In the genomic region with DNA sequence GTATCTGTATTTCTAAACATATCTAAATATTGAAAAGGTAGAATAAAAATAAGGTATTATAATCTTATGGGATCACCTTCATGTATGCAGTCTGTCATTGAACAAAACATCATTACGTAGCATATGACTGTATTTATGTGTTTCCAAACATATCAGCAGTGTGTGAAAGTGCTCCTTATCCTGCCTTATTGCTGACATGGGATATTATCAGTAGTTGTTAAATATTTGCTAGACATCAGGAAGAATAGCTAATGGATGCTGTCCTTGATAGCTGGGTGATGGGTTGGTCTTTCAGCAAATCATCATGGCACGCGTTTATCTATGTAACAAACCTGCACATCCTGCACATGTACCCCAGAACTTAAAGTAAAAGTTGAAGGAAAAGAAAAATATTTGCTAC, we compare ENCODE assay signal across 27 cellular contexts. TPM values are rescaled to one million over a fixed set of nuclear protein-coding genes. Genes with fewer than 3 reads are reported as not detected.
A peak's percentile ranks its signal among the peaks of the same experiment; 100 is the strongest.
DNase-seq lines count a peak whose midpoint lies in the region; ATAC-seq, FAIRE-seq and TF ChIP-seq lines count a peak whose summit lies in the region.
"Had no signal": no experiment of that assay in that cellular context is flagged by ENCODE, and none has a peak within 500 bp of the region (broad histone marks: within the 10 kb centered on the region; RNA-seq: fewer than 3 reads in every experiment).

No MANE protein-coding gene starts in this region.

- no peak overlapping the region for H3K27ac Mint-ChIP-seq in activated CD4-positive, alpha-beta T cell treated with anti-CD3 and anti-CD28 coated beads, Interleukin-2, amount 10 ng/mL, durations not matched to agents 24 days and 14 days
- H3K27ac Mint-ChIP-seq: CD14-positive monocyte; CD4-positive, alpha-beta T cell; CD8-positive, alpha-beta memory T cell had no signal

- no peaks in the 10 kb centered on the region for H3K9me3 Mint-ChIP-seq in activated CD4-positive, alpha-beta T cell treated with anti-CD3 and anti-CD28 coated beads, Interleukin-2, amount 10 ng/mL, durations not matched to agents 24 days and 14 days
- H3K9me3 Mint-ChIP-seq: CD4-positive, alpha-beta T cell had no signal

- TF ChIP-seq EP300 in A549 (IDR thresholded peaks at IDR 0.05) = no peak
- TF ChIP-seq EP300 in K562 (IDR thresholded peaks at IDR 0.05; ENCODE audit: low read length) = no peak

- in situ Hi-C loops in K562 (cut with MboI) = no loop called here

- peaks cover 0 to 8% of the 10 kb centered on the region in 2 experiments; a peak in 1 of 5 replicates for H3K27me3 ChIP-seq in K562 (ENCODE audit: control insufficient read depth in 2 of 2, insufficient read depth in 2 of 2, low read length in 2 of 2)
- H3K27me3 ChIP-seq: BLaER1 treated with 17β-estradiol and CSF1 and Interleukin-3, amounts not matched to agents 10 nM and 100 nM had no signal

- H3K27ac ChIP-seq in A549 (no peak overlapping the region), K562 (ENCODE audit: extremely low read depth, low read depth, low read length) (no peak overlapping the region)
- H3K27ac ChIP-seq: 22Rv1; BLaER1 treated with 17β-estradiol and CSF1 and Interleukin-3, amounts not matched to agents 10 nM and 100 nM; GM23248 had no signal

- no peak overlapping the region for H2AFZ ChIP-seq in K562 (ENCODE audit: low read depth, low read length)
- H2AFZ ChIP-seq: GM23248 had no signal

- BruUV-seq in K562 (replicated peaks; lab: Mats Ljungman, UMichigan) = no TSS peak

- H3K36me3 ChIP-seq in K562 (ENCODE audit: control insufficient read depth, insufficient read depth, low read length) = no peaks in the 10 kb centered on the region
- H3K36me3 ChIP-seq: BE2C; BLaER1 treated with 17β-estradiol and CSF1 and Interleukin-3, amounts not matched to agents 10 nM and 100 nM had no signal

- H3K4me1 ChIP-seq in A549 (no peaks in the 10 kb centered on the region), K562 (replicated peaks in 1 of 2; ENCODE audit: control insufficient read depth in 2 of 2, insufficient read depth in 2 of 2, low read length in 2 of 2) (no peaks in the 10 kb centered on the region)
- H3K4me1 ChIP-seq: BE2C; BLaER1 treated with 17β-estradiol and CSF1 and Interleukin-3, amounts not matched to agents 10 nM and 100 nM had no signal

- 76% methylated on average over 3 of the region's 3 CpGs for WGBS in A549 (ENCODE audit: missing lambda C conversion rate)
- 0% methylated on average over 3 of the region's 3 CpGs for WGBS in K562 (ENCODE audit: insufficient coverage, low coverage, missing lambda C conversion rate)

- CTCF ChIA-PET in A549 (lab: Yijun Ruan, JAX) = no interaction called here
- CTCF ChIA-PET in K562 (lab: Yijun Ruan, JAX; ENCODE audit: low intra/inter-chr PET ratio) = no interaction called here

- no peaks in the 10 kb centered on the region for H4K20me1 ChIP-seq in K562 (replicated peaks; ENCODE audit: control insufficient read depth, insufficient read depth, low read length)
- H4K20me1 ChIP-seq: BLaER1 treated with 17β-estradiol and CSF1 and Interleukin-3, amounts not matched to agents 10 nM and 100 nM had no signal

- H3K27me3 Mint-ChIP-seq in activated CD4-positive, alpha-beta T cell treated with anti-CD3 and anti-CD28 coated beads, Interleukin-2, amount 10 ng/mL, durations not matched to agents 24 days and 14 days = peaks cover 9% of the 10 kb centered on the region

- TF ChIP-seq RAD21 in A549 (conservative IDR thresholded peaks at IDR 0.05 in 1 of 2, IDR thresholded peaks at IDR 0.05 in 1 of 2) (no peak), K562 (CRISPR knock-in tag; conservative IDR thresholded peaks at IDR 0.05 in 1 of 2, IDR thresholded peaks at IDR 0.05 in 1 of 2) (no peak)

- H3K4me3 Mint-ChIP-seq in activated CD4-positive, alpha-beta T cell treated with anti-CD3 and anti-CD28 coated beads, Interleukin-2, amount 10 ng/mL, durations not matched to agents 24 days and 14 days = no peak overlapping the region
- H3K4me3 Mint-ChIP-seq: CD14-positive monocyte; CD4-positive, alpha-beta T cell; CD8-positive, alpha-beta memory T cell had no signal

- H3K4me1 Mint-ChIP-seq in activated CD4-positive, alpha-beta T cell treated with anti-CD3 and anti-CD28 coated beads, Interleukin-2, amount 10 ng/mL, durations not matched to agents 24 days and 14 days = no peaks in the 10 kb centered on the region
- H3K4me1 Mint-ChIP-seq: CD14-positive monocyte; CD8-positive, alpha-beta memory T cell had no signal

- intact Hi-C loops in K562 (cut with micrococcal nuclease) = no loop called here
- intact Hi-C loops in activated CD4-positive, alpha-beta T cell treated with anti-CD3 and anti-CD28 coated beads, Interleukin-2, amount 10 ng/mL, durations not matched to agents 24 days and 14 days (cut with micrococcal nuclease) = no loop called here

- POLR2A ChIA-PET in A549 (lab: Yijun Ruan, JAX) = no interaction called here
- POLR2A ChIA-PET in K562 (lab: Yijun Ruan, JAX) = no interaction called here

- no peaks in the 10 kb centered on the region for H3K36me3 Mint-ChIP-seq in activated CD4-positive, alpha-beta T cell treated with anti-CD3 and anti-CD28 coated beads, Interleukin-2, amount 10 ng/mL, durations not matched to agents 24 days and 14 days (ENCODE audit: low read depth)
- H3K36me3 Mint-ChIP-seq: CD14-positive monocyte; CD8-positive, alpha-beta memory T cell had no signal

- no peak for TF ChIP-seq CTCF in A549 (IDR thresholded peaks at IDR 0.05)
- TF ChIP-seq CTCF in K562 (IDR thresholded peaks at IDR 0.05 in 2 of 3, conservative IDR thresholded peaks at IDR 0.05 in 1 of 3; ENCODE audit: insufficient read depth in 2 of 3, low read depth in 1 of 3, low read length in 3 of 3) = no peak

- H3K9me3 ChIP-seq in A549 (no peaks in the 10 kb centered on the region), K562 (replicated peaks; ENCODE audit: control insufficient read depth, insufficient read depth, low read depth, low read length) (no peaks in the 10 kb centered on the region; the same call in 1 of the 2 replicates)
- H3K9me3 ChIP-seq: BE2C had no signal

- ATAC-seq in A549 = no peak
- no peak for ATAC-seq in K562
- peak; percentile 39 for ATAC-seq in left lobe of liver
- ATAC-seq in GM18520 (IDR thresholded peaks at IDR 0.05; ENCODE audit: unreplicated experiment) = no peak
- ATAC-seq in HG02588 (IDR thresholded peaks at IDR 0.05; ENCODE audit: unreplicated experiment) = no peak

- H3K9ac ChIP-seq in K562 (ENCODE audit: insufficient read depth in 1 of 2, low read depth in 2 of 2, low read length in 2 of 2) = no peak overlapping the region
- H3K9ac ChIP-seq: BLaER1 treated with 17β-estradiol and CSF1 and Interleukin-3, amounts not matched to agents 10 nM and 100 nM; GM23248 had no signal

- no peaks in the 10 kb centered on the region for H3K9me1 ChIP-seq in K562 (ENCODE audit: control insufficient read depth, insufficient read depth, low read length)

- no peak for DNase-seq in A549 (ENCODE audit: low read depth in 1 of 2, low spot score in 1 of 2)
- DNase-seq in K562 (ENCODE audit: extremely low read depth in 1 of 4, low spot score in 3 of 4) = no peak
- no peak for DNase-seq in left lobe of liver (ENCODE audit: low spot score)
- DNase-seq in activated CD4-positive, alpha-beta T cell treated with anti-CD3 and anti-CD28 coated beads, Interleukin-2, amount 10 ng/mL, durations not matched to agents 24 days and 14 days = no peak
- DNase-seq: ACHN; AML-193; BE2C; Calu3; CD4-positive, alpha-beta T cell; CD8-positive, alpha-beta memory T cell; DMS53; DMS79 treated with DMSO at 0.1 percent for 48 hours; GF-D8; GM23248; H7; HCEC 1CT had no signal

- H3K4me2 ChIP-seq in A549 (no peak overlapping the region), K562 (ENCODE audit: insufficient read depth, low read length) (no peak overlapping the region)
- H3K4me2 ChIP-seq: BLaER1 treated with 17β-estradiol and CSF1 and Interleukin-3, amounts not matched to agents 10 nM and 100 nM had no signal

- FAIRE-seq in A549 (lab: Jason Lieb, UNC) (no peak), K562 (lab: Jason Lieb, UNC) (no peak)
- FAIRE-seq: A204.1, GM12892, GM19239, H1 had no signal

- no peaks in the 10 kb centered on the region for H3K79me2 ChIP-seq in K562 (ENCODE audit: control insufficient read depth, insufficient read depth, low read length)

- H3K4me3 ChIP-seq in A549 (no peak overlapping the region), K562 (no peak overlapping the region)
- H3K4me3 ChIP-seq: BLaER1 treated with 17β-estradiol and CSF1 and Interleukin-3, amounts not matched to agents 10 nM and 100 nM; GM23248 had no signal

- TF ChIP-seq POLR2A in A549 (IDR thresholded peaks at IDR 0.05; ENCODE audit: low read length) (no peak), K562 (conservative IDR thresholded peaks at IDR 0.05) (no peak)

TF ChIP-seq in A549, 52 proteins besides CTCF, POLR2A, EP300 and RAD21 (continues in another document):
- peak; percentile 76 for TF ChIP-seq MAFK (IDR thresholded peaks at IDR 0.05; ENCODE audit: partially characterized antibody)

TF ChIP-seq in K562, 482 proteins besides CTCF, POLR2A, EP300 and RAD21 (continues in another document):
- 0 out of 2 replicates have a peak, but pooled peaks have one; percentile 25 for TF ChIP-seq ZNF316 (IDR thresholded peaks at IDR 0.05)

RNA-seq across cellular contexts. Expression of a gene that starts 59.1 kb away (rescaled TPM):
- polyA plus RNA-seq in A549 (2011; rRNA removed) (0.05 TPM in 1 of 2 replicates, not detected in the other), A549 (2017; fragmentation: RNase III; extraction: RNeasy Plus Mini Kit Qiagen cat#74134 plus additional on column Dnase treatment) (0.03 to 0.09 TPM in 2 of 3 replicates, not detected in the other), K562 (2011; rRNA removed) (not detected in 2 replicates), K562 (2014; fragmentation: Illumina TruSeq; extraction: Trizol) (not detected in 2 replicates), K562 (2014; fragmentation: Nextera tagmentation; extraction: Ambion mirVana) (not detected), K562 (2014; rRNA removed) (not detected in 2 replicates)
- 0.01 TPM in 2 replicates for polyA plus RNA-seq in A549 (2012; cell fraction: cytosol; rRNA removed)
- 0.04 TPM in 1 of 2 replicates, not detected in the other for polyA plus RNA-seq in A549 (2012; cell fraction: nucleus; rRNA removed)
- polyA minus RNA-seq in A549 (2011; rRNA and poly(A)+ RNA removed) = not detected in 2 replicates
- not detected in 2 replicates for total RNA-seq in K562 (2011; cell fraction: chromatin; rRNA removed; ENCODE audit: low replicate concordance)
- total RNA-seq in K562 (2011; cell fraction: nucleolus; rRNA removed) = not detected in 2 replicates
- not detected in 2 replicates for total RNA-seq in K562 (2011; cell fraction: nucleoplasm; rRNA removed)
- total RNA-seq in K562 (2014; rRNA removed) (not detected in 2 replicates), K562 (2014; rRNA removed; fragmentation: Illumina TruSeq; extraction: Trizol) (not detected in 2 replicates), K562 (2015; rRNA removed; fragmentation: Illumina TruSeq; extraction: Trizol) (not detected in 2 replicates), K562 (2021) (0.07 TPM in 1 of 2 replicates, not detected in the other), left lobe of liver (52.4 TPM)
- not detected in 2 replicates for polyA plus RNA-seq in K562 (2011; cell fraction: cytosol; rRNA removed)
- polyA plus RNA-seq in K562 (2011; cell fraction: nucleus; rRNA removed) = not detected in 2 replicates
- polyA plus RNA-seq in K562 (2012) = 0.04 TPM in 1 of 2 replicates, not detected in the other
- not detected in 2 replicates for polyA minus RNA-seq in K562 (2011; rRNA and poly(A)+ RNA removed)
- not detected in 2 replicates for polyA minus RNA-seq in K562 (2011; cell fraction: cytosol; rRNA and poly(A)+ RNA removed)
- polyA minus RNA-seq in K562 (2011; cell fraction: nucleus; rRNA and poly(A)+ RNA removed) = not detected in 2 replicates
- not detected in 2 replicates for total RNA-seq in activated CD4-positive, alpha-beta T cell treated with anti-CD3 and anti-CD28 coated beads, Interleukin-2, amount 10 ng/mL, durations not matched to agents 24 days and 14 days
- total RNA-seq: CD4-positive, alpha-beta T cell; CD8-positive, alpha-beta memory T cell; Daoy; G401 had no signal

Comparison
In these comparisons a context has a peak if more than half of its experiments do, and no peak if none do; other contexts are left out.
1. RNA of a gene that starts 59.1 kb away (total RNA-seq): 52.4 TPM in left lobe of liver (single experiment); not detected in activated CD4-positive, alpha-beta T cell treated with anti-CD3 and anti-CD28 coated beads, Interleukin-2, amount 10 ng/mL, durations not matched to agents 24 days and 14 days and 0.07 TPM in K562; every median in the first group is over 10 times any median in the second.